ENCODE assay signal across 2 cellular contexts in the genomic region with DNA sequence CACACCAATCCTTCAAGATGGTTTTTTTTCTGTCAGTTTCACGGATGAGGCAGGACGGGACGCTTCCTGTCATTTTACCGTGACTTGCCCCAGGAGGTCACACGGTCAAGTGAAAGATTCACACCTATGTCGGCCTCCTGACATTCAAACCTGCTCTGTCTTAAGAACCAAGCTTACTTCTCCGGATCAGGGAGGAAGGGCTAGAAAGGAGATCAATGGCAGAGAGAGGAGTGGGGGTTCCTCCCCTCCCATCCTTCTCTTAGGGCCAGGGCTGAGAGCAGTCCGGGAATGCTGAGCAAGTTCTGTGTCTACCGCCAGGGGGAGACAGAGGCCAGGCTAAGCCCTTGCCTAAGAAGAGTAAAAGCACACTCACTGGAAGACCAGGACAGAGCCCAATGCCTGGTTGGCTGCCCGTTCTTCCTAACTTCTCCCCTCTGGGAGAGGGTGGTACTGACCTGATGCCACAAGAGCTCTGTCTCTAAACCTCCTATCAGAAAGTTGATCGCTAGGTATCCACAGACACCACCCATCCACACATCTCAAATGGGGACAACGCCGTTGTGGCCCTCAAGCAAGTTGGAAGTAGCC.
TF ChIP-seq lines count a peak whose summit lies in the region.

No MANE protein-coding gene starts in this region.

TF ChIP-seq in HEK293, 187 proteins besides CTCF, POLR2A, EP300 and RAD21 (continues in another document):
- peak; percentile 43; the same call in 1 of the 2 replicates for TF ChIP-seq TRIM28 (IDR thresholded peaks at IDR 0.05; ENCODE audit: borderline replicate concordance, low read length)
- 0 out of 2 replicates have a peak, but pooled peaks have one; percentile 54 for TF ChIP-seq IKZF3 (tag by site-specific recombination; IDR thresholded peaks at IDR 0.05)
- no peak for TF ChIP-seq KLF17 (tag by site-specific recombination; IDR thresholded peaks at IDR 0.05)
- no peak for TF ChIP-seq ZNF791 (tag by site-specific recombination; IDR thresholded peaks at IDR 0.05)
- TF ChIP-seq REPIN1 (tag by site-specific recombination; IDR thresholded peaks at IDR 0.05; ENCODE audit: low read depth), result no peak
- no peak for TF ChIP-seq ZNF623 (tag by site-specific recombination; IDR thresholded peaks at IDR 0.05)
- TF ChIP-seq SP2 (tag by site-specific recombination; IDR thresholded peaks at IDR 0.05), result no peak
- TF ChIP-seq ZNF221 (tag by site-specific recombination; IDR thresholded peaks at IDR 0.05; ENCODE audit: borderline replicate concordance), result no peak
- no peak for TF ChIP-seq ZNF266 (tag by site-specific recombination; IDR thresholded peaks at IDR 0.05; ENCODE audit: low read depth)
- no peak for TF ChIP-seq AEBP2 (tag by site-specific recombination; IDR thresholded peaks at IDR 0.05; ENCODE audit: borderline replicate concordance)
- TF ChIP-seq KLF7 (tag by site-specific recombination; IDR thresholded peaks at IDR 0.05; ENCODE audit: borderline replicate concordance), result no peak
- no peak for TF ChIP-seq ZNF140 (tag by site-specific recombination; IDR thresholded peaks at IDR 0.05)
- TF ChIP-seq ZNF335 (tag by site-specific recombination; conservative IDR thresholded peaks at IDR 0.05), result no peak
- peak; percentile 45 for TF ChIP-seq KLF8 (tag by site-specific recombination; IDR thresholded peaks at IDR 0.05)
- peak; percentile 75 for TF ChIP-seq ZNF366 (tag by site-specific recombination; conservative IDR thresholded peaks at IDR 0.05)
- TF ChIP-seq HIC1 (tag by site-specific recombination; IDR thresholded peaks at IDR 0.05), result no peak
- TF ChIP-seq, protein P1, sequence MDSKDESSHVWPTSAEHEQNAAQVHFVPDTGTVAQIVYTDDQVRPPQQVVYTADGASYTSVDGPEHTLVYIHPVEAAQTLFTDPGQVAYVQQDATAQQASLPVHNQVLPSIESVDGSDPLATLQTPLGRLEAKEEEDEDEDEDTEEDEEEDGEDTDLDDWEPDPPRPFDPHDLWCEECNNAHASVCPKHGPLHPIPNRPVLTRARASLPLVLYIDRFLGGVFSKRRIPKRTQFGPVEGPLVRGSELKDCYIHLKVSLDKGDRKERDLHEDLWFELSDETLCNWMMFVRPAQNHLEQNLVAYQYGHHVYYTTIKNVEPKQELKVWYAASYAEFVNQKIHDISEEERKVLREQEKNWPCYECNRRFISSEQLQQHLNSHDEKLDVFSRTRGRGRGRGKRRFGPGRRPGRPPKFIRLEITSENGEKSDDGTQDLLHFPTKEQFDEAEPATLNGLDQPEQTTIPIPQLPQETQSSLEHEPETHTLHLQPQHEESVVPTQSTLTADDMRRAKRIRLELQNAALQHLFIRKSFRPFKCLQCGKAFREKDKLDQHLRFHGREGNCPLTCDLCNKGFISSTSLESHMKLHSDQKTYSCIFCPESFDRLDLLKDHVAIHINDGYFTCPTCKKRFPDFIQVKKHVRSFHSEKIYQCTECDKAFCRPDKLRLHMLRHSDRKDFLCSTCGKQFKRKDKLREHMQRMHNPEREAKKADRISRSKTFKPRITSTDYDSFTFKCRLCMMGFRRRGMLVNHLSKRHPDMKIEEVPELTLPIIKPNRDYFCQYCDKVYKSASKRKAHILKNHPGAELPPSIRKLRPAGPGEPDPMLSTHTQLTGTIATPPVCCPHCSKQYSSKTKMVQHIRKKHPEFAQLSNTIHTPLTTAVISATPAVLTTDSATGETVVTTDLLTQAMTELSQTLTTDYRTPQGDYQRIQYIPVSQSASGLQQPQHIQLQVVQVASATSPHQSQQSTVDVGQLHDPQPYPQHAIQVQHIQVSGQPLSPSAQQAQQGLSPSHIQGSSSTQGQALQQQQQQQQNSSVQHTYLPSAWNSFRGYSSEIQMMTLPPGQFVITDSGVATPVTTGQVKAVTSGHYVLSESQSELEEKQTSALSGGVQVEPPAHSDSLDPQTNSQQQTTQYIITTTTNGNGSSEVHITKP (tag by site-specific recombination; IDR thresholded peaks at IDR 0.05), result peak; percentile 83
- no peak for TF ChIP-seq RBAK (tag by site-specific recombination; IDR thresholded peaks at IDR 0.05)
- TF ChIP-seq ZSCAN30 (tag by site-specific recombination; IDR thresholded peaks at IDR 0.05), result peak; percentile 61; the same call in 1 of the 2 replicates
- TF ChIP-seq ZNF654 (tag by site-specific recombination; IDR thresholded peaks at IDR 0.05; ENCODE audit: low read depth), result peak; percentile 89
- no peak for TF ChIP-seq ZNF184 (tag by site-specific recombination; IDR thresholded peaks at IDR 0.05)
- 0 out of 2 replicates have a peak, but pooled peaks have one; percentile 8 for TF ChIP-seq ZNF629 (tag by site-specific recombination; IDR thresholded peaks at IDR 0.05)

TF ChIP-seq in GM12878, 131 proteins besides CTCF, POLR2A, EP300 and RAD21:
- 0 out of 2 replicates have a peak, but pooled peaks have one; percentile 25 for TF ChIP-seq FOXM1 (IDR thresholded peaks at IDR 0.05; ENCODE audit: low read depth, low read length)
- TF ChIP-seq SUZ12 (IDR thresholded peaks at IDR 0.05; ENCODE audit: unreplicated experiment), result no peak
- TF ChIP-seq EED (IDR thresholded peaks at IDR 0.05; ENCODE audit: low read depth), result peak; percentile 57; the same call in 1 of the 2 replicates
- no peak for TF ChIP-seq NFIC (IDR thresholded peaks at IDR 0.05; ENCODE audit: low read depth, low read length)
- peak; percentile 54 to 72; a peak in 3 of 4 replicates for TF ChIP-seq IKZF2 (IDR thresholded peaks at IDR 0.05)
- 0 out of 2 replicates have a peak, but pooled peaks have one; percentile 36 for TF ChIP-seq SMARCA5 (IDR thresholded peaks at IDR 0.05)
- peak; percentile 26 for TF ChIP-seq SP1 (IDR thresholded peaks at IDR 0.05; ENCODE audit: low read depth, low read length)
- peak; percentile 76; the same call in 1 of the 2 replicates for TF ChIP-seq NR2F1 (conservative IDR thresholded peaks at IDR 0.05)
- TF ChIP-seq RB1 (IDR thresholded peaks at IDR 0.05; ENCODE audit: borderline replicate concordance), result 0 out of 2 replicates have a peak, but pooled peaks have one; percentile 69
- TF ChIP-seq ETV6 (conservative IDR thresholded peaks at IDR 0.05 in 1 of 2, IDR thresholded peaks at IDR 0.05 in 1 of 2; ENCODE audit: borderline replicate concordance in 1 of 2, low read depth in 1 of 2), result no peak
- peak; percentile 51; the same call in 1 of the 2 replicates for TF ChIP-seq IKZF1 (conservative IDR thresholded peaks at IDR 0.05)
- TF ChIP-seq MAX (IDR thresholded peaks at IDR 0.05; ENCODE audit: low read depth, low read length), result peak; percentile 31; the same call in 1 of the 2 replicates
- TF ChIP-seq YY1 (IDR thresholded peaks at IDR 0.05; ENCODE audit: low read depth, low read length), result peak; percentile 61; the same call in 1 of the 2 replicates
- TF ChIP-seq EZH2 (IDR thresholded peaks at IDR 0.05; ENCODE audit: borderline replicate concordance, control insufficient read depth, low read depth, low read length), result no peak
- peak; percentile 61; the same call in 1 of the 2 replicates for TF ChIP-seq IRF4 (IDR thresholded peaks at IDR 0.05; ENCODE audit: low read depth, low read length)
- peak; percentile 93 for TF ChIP-seq SMC3 (IDR thresholded peaks at IDR 0.05; ENCODE audit: borderline replicate concordance, low read length)
- TF ChIP-seq ZSCAN29 (IDR thresholded peaks at IDR 0.05), result no peak
- no peak for TF ChIP-seq SMAD5 (IDR thresholded peaks at IDR 0.05; ENCODE audit: low read depth)
- 0 out of 2 replicates have a peak, but pooled peaks have one; percentile 33 for TF ChIP-seq LARP7 (IDR thresholded peaks at IDR 0.05)
- 0 out of 2 replicates have a peak, but pooled peaks have one; percentile 13 for TF ChIP-seq RELB (IDR thresholded peaks at IDR 0.05; ENCODE audit: low read depth)
- TF ChIP-seq BRCA1 (IDR thresholded peaks at IDR 0.05; ENCODE audit: low read depth, low read length), result no peak
